ENCODE assay signal across 36 cellular contexts in the genomic region with DNA sequence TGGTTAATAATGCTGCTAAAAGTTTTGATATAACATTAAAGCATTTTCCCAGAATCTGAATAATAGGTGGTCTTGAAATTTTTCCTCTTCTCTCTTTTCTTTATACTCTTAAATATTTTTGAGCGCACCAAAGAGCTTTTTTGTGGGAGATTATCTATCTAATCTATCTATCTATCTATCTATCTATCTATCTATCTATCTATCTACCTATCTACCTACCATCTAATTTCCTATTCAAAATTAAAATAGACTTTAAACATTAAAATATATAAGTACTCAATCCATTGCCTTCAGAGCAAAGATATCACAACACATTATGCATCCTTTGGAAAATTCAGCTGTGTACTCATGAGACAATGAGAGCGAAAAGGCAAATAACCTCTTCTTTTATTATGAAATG. TPM values are rescaled to one million over a fixed set of nuclear protein-coding genes. Genes with fewer than 3 reads are reported as not detected.
"Had no signal": no experiment of that assay in that cellular context is flagged by ENCODE, and none has a peak within 500 bp of the region (broad histone marks: within the 10 kb centered on the region; RNA-seq: fewer than 3 reads in every experiment).

No MANE protein-coding gene starts in this region.

- H3K4me3 ChIP-seq: adrenal gland, ascending aorta, body of pancreas, breast epithelium, cardiac muscle cell had no signal

- H3K27me3 ChIP-seq: ascending aorta, body of pancreas, brain microvascular endothelial cell, breast epithelium, cardiac muscle cell had no signal

- H3K27ac ChIP-seq: adrenal gland, ascending aorta, body of pancreas, brain microvascular endothelial cell, breast epithelium, cardiac muscle cell had no signal

- H3K36me3 ChIP-seq: adrenal gland, ascending aorta, brain microvascular endothelial cell, breast epithelium, cardiac muscle cell had no signal

- H3K9me3 ChIP-seq: ascending aorta, body of pancreas, breast epithelium had no signal

- FAIRE-seq: astrocyte, bronchial epithelial cell had no signal

- H3K4me1 ChIP-seq: adrenal gland, ascending aorta, body of pancreas, breast epithelium had no signal

- ATAC-seq: activated naive CD4-positive, alpha-beta T cell treated with anti-CD3 and anti-CD28 coated beads, Interleukin-2, amount 50 U/mL, for 72 hours; activated naive CD8-positive, alpha-beta T cell treated with anti-CD3 and anti-CD28 coated beads, Interleukin-2, amount 50 U/mL, for 24 hours; activated T-cell treated with anti-CD3 and anti-CD28 coated beads, Interleukin-2, amount 50 U/mL, for 4 hours; activated T-cell treated with anti-CD3 and anti-CD28 coated beads, Interleukin-2, amount 50 U/mL, for 72 hours; activated T-helper 17 cell treated with anti-CD3 and anti-CD28 coated beads, Interleukin-2, amount 50 U/mL, for 72 hours; body of pancreas had no signal

- DNase-seq: activated effector memory CD4-positive, alpha-beta T cell treated with anti-CD3 and anti-CD28 coated beads, Interleukin-2, amount 50 U/mL, for 16 hours; activated effector memory CD4-positive, alpha-beta T cell treated with Interleukin-2 at 50 U/mL for 16 hours; activated gamma-delta T cell; activated gamma-delta T cell treated with Interleukin-2 at 50 U/mL for 16 hours; activated naive CD4-positive, alpha-beta T cell; activated naive CD4-positive, alpha-beta T cell treated with anti-CD3 and anti-CD28 coated beads for 36 hours; activated naive CD4-positive, alpha-beta T cell treated with anti-CD3 and anti-CD28 coated beads, Interleukin-2, amount 10 ng/mL, durations not matched to agents 7 days and 5 days; activated naive CD4-positive, alpha-beta T cell treated with anti-CD3 and anti-CD28 coated beads, Interleukin-2, amount 50 U/mL, for 16 hours; activated naive CD4-positive, alpha-beta T cell treated with Interleukin-2 at 50 U/mL for 16 hours; activated naive CD8-positive, alpha-beta T cell treated with anti-CD3 and anti-CD28 coated beads for 36 hours; activated naive CD8-positive, alpha-beta T cell treated with anti-CD3 and anti-CD28 coated beads, Interleukin-2, amount 10 ng/mL, durations not matched to agents 7 days and 5 days; activated naive CD8-positive, alpha-beta T cell treated with anti-CD3 and anti-CD28 coated beads, Interleukin-2, amount 50 U/mL, for 24 hours; activated T-cell treated with anti-CD3 and anti-CD28 coated beads, Interleukin-2, amount 50 U/mL, for 1 hour; activated T-cell treated with anti-CD3 and anti-CD28 coated beads, Interleukin-2, amount 50 U/mL, for 24 hours; activated T-cell treated with anti-CD3 and anti-CD28 coated beads, Interleukin-2, amount 50 U/mL, for 4 hours; activated T-cell treated with anti-CD3 and anti-CD28 coated beads, Interleukin-2, amount 50 U/mL, for 48 hours; activated T-cell treated with anti-CD3 and anti-CD28 coated beads, Interleukin-2, amount 50 U/mL, for 72 hours; adrenal gland; amniotic stem cell; amygdala; anterior cingulate cortex; aorta; body of pancreas; brain microvascular endothelial cell; caudate nucleus; central memory CD4-positive, alpha-beta T cell; cerebellar nuclear complex had no signal

RNA-seq across cellular contexts. Expression of a gene that starts 55.8 kb away (rescaled TPM):
- total RNA-seq: activated naive CD4-positive, alpha-beta T cell treated with anti-CD3 and anti-CD28 coated beads for 36 hours; activated naive CD4-positive, alpha-beta T cell treated with anti-CD3 and anti-CD28 coated beads, Interleukin-2, amount 50 U/mL, for 72 hours; activated naive CD8-positive, alpha-beta T cell treated with anti-CD3 and anti-CD28 coated beads for 36 hours; activated naive CD8-positive, alpha-beta T cell treated with anti-CD3 and anti-CD28 coated beads, Interleukin-2, amount 10 ng/mL, durations not matched to agents 7 days and 5 days; activated T-cell treated with anti-CD3 and anti-CD28 coated beads, Interleukin-2, amount 50 U/mL, for 4 hours; activated T-cell treated with anti-CD3 and anti-CD28 coated beads, Interleukin-2, amount 50 U/mL, for 72 hours; activated T-helper 1 cell treated with anti-CD3 and anti-CD28 coated beads, Interleukin-12 subunit alpha, Interleukin-12 subunit beta, Interleukin-2, Interleukin-4 antibody, amounts not matched to agents 30 ng/mL and 10 ng/mL and 1 ng/mL, durations not matched to agents 14 hours and 24 hours and 36 hours; activated T-helper 17 cell treated with anti-CD3 and anti-CD28 coated beads, Interleukin-2, amount 50 U/mL, for 72 hours; activated T-helper 2 cell treated with anti-CD3 and anti-CD28 coated beads, Interferon-gamma antibody, Interleukin-2, Interleukin-4, amounts not matched to agents 10 μg/mL and 5 μg/mL and 100 μg/mL, durations not matched to agents 14 hours and 24 hours and 36 hours; ascending aorta; body of pancreas; breast epithelium had no signal
- polyA plus RNA-seq: aorta had no signal
